ENCODE assay signal across 9 cellular contexts in genomic region chr7:64883113-64883905, GRCh38. TPM values are rescaled to one million over a fixed set of nuclear protein-coding genes. Genes with fewer than 3 reads are reported as not detected.
DNase-seq lines count a peak whose midpoint lies in the region; ATAC-seq and TF ChIP-seq lines count a peak whose summit lies in the region.
"Had no signal": no experiment of that assay in that cellular context is flagged by ENCODE, and none has a peak within 500 bp of the region (broad histone marks: within the 10 kb centered on the region; RNA-seq: fewer than 3 reads in every experiment).

No MANE protein-coding gene starts in this region.

- ATAC-seq in lung (ENCODE audit: insufficient read depth, low FRiP score) = no peak

- H3K4me2 ChIP-seq in mammary epithelial cell (ENCODE audit: insufficient read depth, low read depth, low read length) = no peak overlapping the region

- TF ChIP-seq CTCF in mammary epithelial cell (conservative IDR thresholded peaks at IDR 0.05 in 1 of 2, IDR thresholded peaks at IDR 0.05 in 1 of 2; ENCODE audit: extremely low read depth in 1 of 2, insufficient read depth in 1 of 2, low read depth in 1 of 2, low read length in 2 of 2) = no peak
- no peak for TF ChIP-seq CTCF in lung (IDR thresholded peaks at IDR 0.05; ENCODE audit: control extremely low read depth, extremely low read depth)
- no peak for TF ChIP-seq CTCF in tibial nerve (IDR thresholded peaks at IDR 0.05)

- H3K36me3 ChIP-seq in mammary epithelial cell (ENCODE audit: insufficient read depth, low read length) = no peaks in the 10 kb centered on the region
- H3K36me3 ChIP-seq in lung (ENCODE audit: control insufficient read depth in 2 of 2, insufficient read depth in 2 of 2, low read length in 2 of 2) = no peaks in the 10 kb centered on the region
- H3K36me3 ChIP-seq in tibial nerve = no peaks in the 10 kb centered on the region
- no peaks in the 10 kb centered on the region for H3K36me3 ChIP-seq in MG63

- peak overlapping the region; percentile 72 for H2AFZ ChIP-seq in mammary epithelial cell (ENCODE audit: low read depth, low read length)

- peak overlapping the region in 1 of 3 experiments; percentile 38 for H3K4me3 ChIP-seq in mammary epithelial cell (replicated peaks in 1 of 3; ENCODE audit: insufficient read depth in 1 of 3, low read depth in 2 of 3, low read length in 3 of 3)
- peak overlapping the region; percentile 51 for H3K4me3 ChIP-seq in lung
- peak overlapping the region; percentile 25 to 54 (median 30) for H3K4me3 ChIP-seq in tibial nerve
- no peak overlapping the region for H3K4me3 ChIP-seq in MG63

- peaks cover 4% of the 10 kb centered on the region for H3K9me3 ChIP-seq in mammary epithelial cell (replicated peaks; ENCODE audit: insufficient read depth, low read length)
- peaks cover 0 to 18% of the 10 kb centered on the region in 2 donors for H3K9me3 ChIP-seq in lung (ENCODE audit: control insufficient read depth in 2 of 2, insufficient read depth in 1 of 2, low read length in 1 of 2)
- H3K9me3 ChIP-seq in tibial nerve = peaks cover 0 to 17% (median 0%) of the 10 kb centered on the region in 4 donors
- H3K9me3 ChIP-seq in MG63 = no peaks in the 10 kb centered on the region

- H3K4me1 ChIP-seq in mammary epithelial cell (ENCODE audit: insufficient read depth, low read length) (peaks cover 7% of the 10 kb centered on the region), lung (ENCODE audit: control insufficient read depth in 2 of 2, insufficient read depth in 2 of 2, low read length in 2 of 2) (peaks cover 0 to 5% of the 10 kb centered on the region in 2 donors), tibial nerve (peaks cover 0 to 12% (median 2%) of the 10 kb centered on the region in 4 donors)

- in situ Hi-C loops in mammary epithelial cell (cut with MboI; ENCODE audit: low sequenced_read_pairs in 2 of 2) = no loop called here

- dilution Hi-C loops in mammary epithelial cell (cut with HindIII; ENCODE audit: low sequenced_read_pairs) = no loop called here

- no peak for TF ChIP-seq EP300 in tibial nerve (IDR thresholded peaks at IDR 0.05)

- intact Hi-C loops in mammary epithelial cell (cut with micrococcal nuclease) = no loop called here

- BruUV-seq in mammary epithelial cell (replicated peaks; lab: Mats Ljungman, UMichigan) = no TSS peak

- H4K20me1 ChIP-seq in mammary epithelial cell (ENCODE audit: insufficient read depth, low read length) = no peaks in the 10 kb centered on the region

- WGBS in mammary epithelial cell (ENCODE audit: low coverage, missing lambda C conversion rate) = 69% methylated on average over 17 of the region's 38 CpGs
- WGBS in lung, 2 donors = 59 to 60% methylated on average over 38 of the region's 38 CpGs
- 64 to 70% methylated on average over 35 to 38 of the region's 38 CpGs for WGBS in tibial nerve, 2 donors

- no peak overlapping the region for H3K9ac ChIP-seq in mammary epithelial cell (ENCODE audit: insufficient read depth, low read length)

- H3K27ac ChIP-seq in mammary epithelial cell (ENCODE audit: insufficient read depth, low read depth, low read length) = no peak overlapping the region
- no peak overlapping the region for H3K27ac ChIP-seq in lung (ENCODE audit: low read depth in 1 of 2, low read length in 1 of 2)
- H3K27ac ChIP-seq in tibial nerve = no peak overlapping the region

- peak; percentile 59 for DNase-seq in activated effector memory CD4-positive, alpha-beta T cell treated with anti-CD3 and anti-CD28 coated beads, Interleukin-2, amount 50 U/mL, for 16 hours
- DNase-seq in activated effector memory CD4-positive, alpha-beta T cell treated with Interleukin-2 at 50 U/mL for 16 hours = no peak
- DNase-seq in mammary epithelial cell = no peak
- DNase-seq in lung (ENCODE audit: low spot score) = no peak
- DNase-seq in tibial nerve (ENCODE audit: low spot score in 2 of 2) = no peak
- no peak for DNase-seq in MG63
- no peak for DNase-seq in activated gamma-delta T cell treated with Interleukin-2 at 50 U/mL for 16 hours
- DNase-seq in COR-L47 (lab: John Stamatoyannopoulos, UW) = no peak
- DNase-seq: NCI-H1417 treated with DMSO at 0.1 percent for 48 hours had no signal

- no peaks in the 10 kb centered on the region for H3K79me2 ChIP-seq in mammary epithelial cell (ENCODE audit: insufficient read depth, low read length)

- CTCF ChIA-PET in mammary epithelial cell (lab: Charles Lee; ENCODE audit: low non-redundant PET) = no interaction called here

- TF ChIP-seq POLR2A in tibial nerve (IDR thresholded peaks at IDR 0.05) = no peak

- H3K27me3 ChIP-seq in mammary epithelial cell (ENCODE audit: insufficient read depth, low read length) (peaks cover 5% of the 10 kb centered on the region), lung (ENCODE audit: control insufficient read depth, insufficient read depth) (no peaks in the 10 kb centered on the region), tibial nerve (peaks cover 0 to 11% of the 10 kb centered on the region in 2 donors), MG63 (no peaks in the 10 kb centered on the region)

RNA-seq across cellular contexts. Expression of gene ZNF273, which starts 19.8 kb away (rescaled TPM):
- total RNA-seq in mammary epithelial cell (1 to 10 TPM; 3.4 to 5.0 TPM), lung (10 to 100 TPM; 12.4 to 15.7 TPM), tibial nerve (10 to 100 TPM in 3 of 4 donors, 1 to 10 TPM in 1; 3.0 to 19.8 (median 13.2) TPM)
- polyA plus RNA-seq in mammary epithelial cell (1.9 TPM), lung (1 to 10 TPM; 3.0 to 5.0 TPM)
- polyA minus RNA-seq in mammary epithelial cell = not detected
- total RNA-seq in MG63 (2014; rRNA removed; shearing (Covaris generic); ENCODE audit: low replicate concordance) = 1.2 TPM in 2 replicates
